8 cellular contexts compared by ENCODE assay signal in genomic region chr22:43346521-43346929, GRCh38. TPM values are rescaled to one million over a fixed set of nuclear protein-coding genes. Genes with fewer than 3 reads are reported as not detected.
A peak's percentile ranks its signal among the peaks of the same experiment; 100 is the strongest.
DNase-seq lines count a peak whose midpoint lies in the region; ATAC-seq and TF ChIP-seq lines count a peak whose summit lies in the region.

No MANE protein-coding gene starts in this region.

- DNase-seq in NCI-H526 treated with DMSO at 0.1 percent for 48 hours (lab: John Stamatoyannopoulos, UW): peak; percentile 7
- peak; percentile 10 to 47 (median 39) for DNase-seq in activated CD8-positive, alpha-beta memory T cell treated with anti-CD3 and anti-CD28 coated beads for 48 hours (ENCODE audit: low read depth in 2 of 3, low spot score in 2 of 3)
- DNase-seq in erythroblast (lab: John Stamatoyannopoulos, UW): peak; percentile 32 to 67
- no peak for DNase-seq in thoracic aorta (ENCODE audit: low spot score)

- no peaks in the 10 kb centered on the region for H3K36me3 Mint-ChIP-seq in nephron (ENCODE audit: low read depth)

- H3K27me3 ChIP-seq in thoracic aorta (replicated peaks; ENCODE audit: insufficient read depth): peaks cover 3% of the 10 kb centered on the region

- ATAC-seq in thoracic aorta (ENCODE audit: insufficient number of reproducible peaks, low FRiP score, low read depth) (no peak), HG03280 (IDR thresholded peaks at IDR 0.05; ENCODE audit: unreplicated experiment) (no peak)

- no peaks in the 10 kb centered on the region for H3K9me3 Mint-ChIP-seq in nephron

- no peak overlapping the region for H3K27ac Mint-ChIP-seq in nephron

- no peaks in the 10 kb centered on the region for H3K9me3 ChIP-seq in thoracic aorta

- peak overlapping the region in 1 of 3 experiments; percentile 16 for H3K4me3 Mint-ChIP-seq in nephron

- H3K4me3 ChIP-seq in thoracic aorta: no peak overlapping the region

- no peaks in the 10 kb centered on the region for H3K36me3 ChIP-seq in thoracic aorta

- peaks cover 66% of the 10 kb centered on the region for H3K27me3 Mint-ChIP-seq in nephron (ENCODE audit: low read depth)

- H3K4me1 Mint-ChIP-seq in nephron: peaks cover 11% of the 10 kb centered on the region

- H3K27ac ChIP-seq in 22Rv1 (no peak overlapping the region), thoracic aorta (no peak overlapping the region)

- TF ChIP-seq POLR2A in erythroblast (IDR thresholded peaks at IDR 0.05; ENCODE audit: low read length): no peak

- TF ChIP-seq CTCF in 22Rv1 (IDR thresholded peaks at IDR 0.05) (peak; percentile 79), GM12874 (IDR thresholded peaks at IDR 0.05; ENCODE audit: insufficient read depth, low read depth, low read length) (peak; percentile 83), nephron (IDR thresholded peaks at IDR 0.05; ENCODE audit: unreplicated experiment in 3 of 3) (peak; percentile 64 to 72 (median 70)), thoracic aorta (IDR thresholded peaks at IDR 0.05) (peak; percentile 73)

- H3K4me1 ChIP-seq in thoracic aorta (ENCODE audit: control insufficient read depth in 1 of 2, low read depth in 2 of 2): peaks cover 0 to 7% of the 10 kb centered on the region in 2 donors

RNA-seq across cellular contexts. Expression of gene SCUBE1, which starts 3.4 kb away (rescaled TPM):
- total RNA-seq in thoracic aorta: 10 to 100 TPM in 1 of 2 donors, 1 to 10 TPM in 1; 6.0 to 25.0 TPM
